ENCODE assay signal across 14 cellular contexts in the genomic region with DNA sequence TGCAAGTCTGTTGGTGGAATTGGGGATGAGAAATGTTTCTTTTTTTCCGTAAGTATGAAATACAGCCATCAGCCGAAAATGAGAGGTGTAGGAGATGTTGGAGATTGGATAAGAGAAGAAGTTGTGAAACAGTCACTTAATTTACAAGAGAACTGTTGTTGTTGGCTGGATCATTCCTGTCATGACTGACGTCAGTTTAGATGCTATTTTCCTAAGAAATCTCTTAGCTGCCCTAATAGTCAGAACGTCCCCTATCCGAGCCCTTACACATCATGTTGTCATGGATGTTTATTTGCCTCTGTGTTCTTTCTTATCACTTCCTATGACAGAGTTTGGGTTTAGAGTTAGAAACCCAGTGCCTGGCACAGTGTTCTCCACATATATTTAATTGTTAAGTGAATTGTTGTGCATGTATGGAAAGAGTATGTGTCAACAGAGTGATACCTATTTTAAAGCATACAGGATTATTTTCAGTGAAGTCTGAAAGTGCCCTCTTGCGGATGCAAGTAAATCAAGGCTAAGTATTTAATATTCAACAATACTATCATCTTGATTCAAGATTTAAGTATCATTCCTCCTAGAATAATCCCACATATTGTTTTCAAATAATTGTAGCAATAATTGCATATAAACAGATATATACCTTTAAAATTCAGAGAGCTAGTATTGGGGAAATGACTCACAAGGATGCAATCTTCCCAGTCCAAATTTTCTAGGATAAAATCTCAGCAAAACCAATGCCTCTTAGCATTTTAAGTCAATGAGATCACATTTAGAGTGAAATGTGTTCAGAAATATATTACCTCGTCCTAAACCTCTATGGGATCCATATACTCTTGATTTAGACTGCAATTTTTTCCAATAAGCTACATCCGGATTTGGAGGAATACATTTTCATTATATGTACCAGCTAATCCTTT.
A peak's percentile ranks its signal among the peaks of the same experiment; 100 is the strongest.
DNase-seq lines count a peak whose midpoint lies in the region; ATAC-seq, FAIRE-seq and TF ChIP-seq lines count a peak whose summit lies in the region.
"Had no signal": no experiment of that assay in that cellular context is flagged by ENCODE, and none has a peak within 500 bp of the region (broad histone marks: within the 10 kb centered on the region; RNA-seq: fewer than 3 reads in every experiment).

No MANE protein-coding gene starts in this region.

- H3K27ac ChIP-seq in astrocyte (ENCODE audit: low read depth, low read length) (peak overlapping the region; percentile 60), foreskin keratinocyte (no peak overlapping the region)
- H3K27ac ChIP-seq: SJCRH30, suprapubic skin had no signal

- H3K4me1 ChIP-seq in astrocyte (ENCODE audit: insufficient read depth, low read length), result peaks cover 14% of the 10 kb centered on the region
- H3K4me1 ChIP-seq in foreskin keratinocyte, result no peaks in the 10 kb centered on the region
- H3K4me1 ChIP-seq: SJCRH30, suprapubic skin had no signal

- peaks cover 9% of the 10 kb centered on the region for H3K9me3 Mint-ChIP-seq in HFFc6
- peaks cover 3% of the 10 kb centered on the region for H3K9me3 Mint-ChIP-seq in astrocyte (ENCODE audit: unreplicated experiment)

- H3K9ac ChIP-seq in astrocyte (ENCODE audit: low read length), result peak overlapping the region; percentile 41

- peaks cover 31% of the 10 kb centered on the region for H3K4me1 Mint-ChIP-seq in HFFc6 (ENCODE audit: low read depth)
- H3K4me1 Mint-ChIP-seq in astrocyte (ENCODE audit: low read depth, unreplicated experiment), result peaks cover 7% of the 10 kb centered on the region

- H3K4me3 ChIP-seq in astrocyte (ENCODE audit: insufficient read depth, low read depth, low read length), result no peak overlapping the region
- H3K4me3 ChIP-seq: SJCRH30, suprapubic skin had no signal

- H3K27me3 Mint-ChIP-seq in HFFc6 (ENCODE audit: insufficient read depth) (no peaks in the 10 kb centered on the region), astrocyte (ENCODE audit: low read depth, unreplicated experiment) (no peaks in the 10 kb centered on the region)
- H3K27me3 Mint-ChIP-seq: effector memory CD8-positive, alpha-beta T cell had no signal

- no peaks in the 10 kb centered on the region for H3K79me2 ChIP-seq in astrocyte (ENCODE audit: insufficient read depth, low read length)

- DNase-seq in AG08395 (ENCODE audit: low spot score), result peak; percentile 63
- peak; percentile 65 for DNase-seq in HFFc6
- DNase-seq in astrocyte (ENCODE audit: low read depth), result peak; percentile 89
- DNase-seq in foreskin keratinocyte, result peak; percentile 14 to 59
- DNase-seq in KBM-7, result no peak
- DNase-seq in kidney glomerular epithelial cell (lab: John Stamatoyannopoulos, UW), result no peak
- no peak for DNase-seq in nucleus accumbens (lab: John Stamatoyannopoulos, UW)
- no peak for DNase-seq in iPS-NIHi11 (ENCODE audit: low spot score)
- DNase-seq: activated gamma-delta T cell treated with Interleukin-2 at 50 U/mL for 16 hours; effector memory CD8-positive, alpha-beta T cell; NK-92 treated with Interleukin-12 subunit alpha and Interleukin-12 subunit beta, amount 100 ng/mL, for 24 hours; posterior cingulate gyrus; SJCRH30 had no signal

- H3K9me3 ChIP-seq in astrocyte (ENCODE audit: insufficient read depth, low read depth, low read length), result no peaks in the 10 kb centered on the region
- H3K9me3 ChIP-seq: SJCRH30 had no signal

- H3K27me3 ChIP-seq in astrocyte (ENCODE audit: insufficient read depth, low read length), result no peaks in the 10 kb centered on the region
- H3K27me3 ChIP-seq in foreskin keratinocyte, result no peaks in the 10 kb centered on the region
- H3K27me3 ChIP-seq: SJCRH30, suprapubic skin had no signal

- peak overlapping the region; percentile 23 for H2AFZ ChIP-seq in astrocyte (ENCODE audit: low read depth, low read length)

- H3K36me3 Mint-ChIP-seq in HFFc6 (ENCODE audit: low read depth), result peaks cover 18% of the 10 kb centered on the region
- no peaks in the 10 kb centered on the region for H3K36me3 Mint-ChIP-seq in astrocyte (ENCODE audit: low read depth, unreplicated experiment)

- H3K27ac Mint-ChIP-seq in HFFc6, result peak overlapping the region; percentile 84
- H3K27ac Mint-ChIP-seq in astrocyte (ENCODE audit: unreplicated experiment), result peak overlapping the region; percentile 60
- H3K27ac Mint-ChIP-seq: effector memory CD8-positive, alpha-beta T cell had no signal

- in situ Hi-C loops in KBM-7 (cut with MboI; ENCODE audit: low pct_unique_long_range_greater_than_20kb, low sequenced_read_pairs), result no loop called here

- no peaks in the 10 kb centered on the region for H3K36me3 ChIP-seq in astrocyte (ENCODE audit: insufficient read depth, low read length)
- H3K36me3 ChIP-seq: SJCRH30, suprapubic skin had no signal

- peak overlapping the region; percentile 66 for H3K4me3 Mint-ChIP-seq in HFFc6
- H3K4me3 Mint-ChIP-seq in astrocyte (ENCODE audit: unreplicated experiment), result no peak overlapping the region
- H3K4me3 Mint-ChIP-seq: effector memory CD8-positive, alpha-beta T cell had no signal

- no peak for ATAC-seq in foreskin keratinocyte
- ATAC-seq: effector memory CD8-positive, alpha-beta T cell had no signal

- FAIRE-seq in astrocyte (lab: Jason Lieb, UNC), result peak; percentile 73

- TF ChIP-seq CTCF in HFFc6 (IDR thresholded peaks at IDR 0.05) (no peak), astrocyte (IDR thresholded peaks at IDR 0.05; ENCODE audit: insufficient read depth, low read depth, low read length) (no peak), foreskin keratinocyte (conservative IDR thresholded peaks at IDR 0.05) (no peak)

- H4K20me1 ChIP-seq in astrocyte (ENCODE audit: insufficient read depth, low read length), result no peaks in the 10 kb centered on the region

- peak overlapping the region; percentile 55 for H3K4me2 ChIP-seq in astrocyte (ENCODE audit: low read length)

Comparison
In these comparisons a context has a peak if more than half of its experiments do, and no peak if none do; other contexts are left out.
1. DNase-seq: peak in AG08395 (single experiment), HFFc6 (single experiment), astrocyte (single experiment) and foreskin keratinocyte (2 of 2); none in KBM-7 (single experiment), kidney glomerular epithelial cell (single experiment), nucleus accumbens (0 of 56) and iPS-NIHi11 (single experiment).